Comparison of ENCODE assay signal across 11 cellular contexts in genomic region chr19:13598098-13598497, GRCh38.
DNase-seq lines count a peak whose midpoint lies in the region; ATAC-seq and TF ChIP-seq lines count a peak whose summit lies in the region.
"Had no signal": no experiment of that assay in that cellular context is flagged by ENCODE, and none has a peak within 500 bp of the region (broad histone marks: within the 10 kb centered on the region; RNA-seq: fewer than 3 reads in every experiment).

No MANE protein-coding gene starts in this region.

- H3K4me2 ChIP-seq in HCT116 (ENCODE audit: low read length) (0 out of 2 replicates have a peak overlapping the region, but pooled peaks have one; percentile 25), Loucy (ENCODE audit: low read depth, low read length, poor library complexity, severe bottlenecking) (peak overlapping the region; percentile 19)

- TF ChIP-seq POLR2A in HCT116 (IDR thresholded peaks at IDR 0.05; ENCODE audit: borderline replicate concordance, extremely low read depth, insufficient read depth, insufficient read length) = no peak
- no peak for TF ChIP-seq POLR2A in suprapubic skin (IDR thresholded peaks at IDR 0.05)

- DNase-seq in HCT116 (ENCODE audit: low read depth, low spot score) (no peak), WTC11 (ENCODE audit: low spot score) (no peak), suprapubic skin (ENCODE audit: low spot score in 2 of 2) (no peak), lower lobe of right lung (no peak)
- no peak for DNase-seq in stimulated activated naive B cell treated with anti-CD40 and anti-IgM and Interleukin-4, amounts not matched to agents 10 μg/mL and 1 μg/mL and 100 μg/mL, for 72 hours
- no peak for DNase-seq in central memory CD4-positive, alpha-beta T cell

- no peaks in the 10 kb centered on the region for H3K9me3 ChIP-seq in HCT116 (ENCODE audit: control insufficient read depth in 1 of 2, insufficient read depth in 1 of 2, low read depth in 1 of 2, low read length in 2 of 2)
- H3K9me3 ChIP-seq in Loucy (ENCODE audit: insufficient read depth, low read depth, low read length) = no peaks in the 10 kb centered on the region
- no peaks in the 10 kb centered on the region for H3K9me3 ChIP-seq in suprapubic skin
- H3K9me3 ChIP-seq in lower lobe of right lung = no peaks in the 10 kb centered on the region
- H3K9me3 ChIP-seq: BE2C, HAP-1 had no signal

- H3K9me3 Mint-ChIP-seq in WTC11 = no peaks in the 10 kb centered on the region
- H3K9me3 Mint-ChIP-seq in stimulated activated naive B cell treated with anti-CD40 and anti-IgM and Interleukin-4, amounts not matched to agents 10 μg/mL and 1 μg/mL and 100 μg/mL, for 72 hours = no peaks in the 10 kb centered on the region
- H3K9me3 Mint-ChIP-seq: CD4-positive, alpha-beta memory T cell had no signal

- no peaks in the 10 kb centered on the region for H3K36me3 Mint-ChIP-seq in WTC11
- H3K36me3 Mint-ChIP-seq in stimulated activated naive B cell treated with anti-CD40 and anti-IgM and Interleukin-4, amounts not matched to agents 10 μg/mL and 1 μg/mL and 100 μg/mL, for 72 hours = no peaks in the 10 kb centered on the region
- H3K36me3 Mint-ChIP-seq: CD4-positive, alpha-beta memory T cell had no signal

- H3K27me3 Mint-ChIP-seq in WTC11 (ENCODE audit: low read depth) = peaks cover 4% of the 10 kb centered on the region; the same call in 1 of the 2 replicates
- peaks cover 47 to 51% of the 10 kb centered on the region in 2 donors for H3K27me3 Mint-ChIP-seq in stimulated activated naive B cell treated with anti-CD40 and anti-IgM and Interleukin-4, amounts not matched to agents 10 μg/mL and 1 μg/mL and 100 μg/mL, for 72 hours

- H3K79me2 ChIP-seq in HCT116 (ENCODE audit: insufficient read depth, low read length) (no peaks in the 10 kb centered on the region), Loucy (ENCODE audit: insufficient read depth, low read length) (no peaks in the 10 kb centered on the region)

- H3K27me3 ChIP-seq in HCT116 (ENCODE audit: insufficient read depth, low read length) = 0 out of 2 replicates have a peak, but pooled peaks cover 4% of the 10 kb centered on the region
- H3K27me3 ChIP-seq in Loucy (ENCODE audit: insufficient read depth, low read length, poor library complexity, severe bottlenecking) = no peaks in the 10 kb centered on the region
- peaks cover 18% of the 10 kb centered on the region for H3K27me3 ChIP-seq in suprapubic skin
- H3K27me3 ChIP-seq in lower lobe of right lung (ENCODE audit: low read depth) = peaks cover 14% of the 10 kb centered on the region

- TF ChIP-seq EP300 in suprapubic skin (IDR thresholded peaks at IDR 0.05) = no peak

- TF ChIP-seq RAD21 in HCT116 (IDR thresholded peaks at IDR 0.05; ENCODE audit: low read depth) = no peak

- H3K4me1 Mint-ChIP-seq in WTC11 = peaks cover 5% of the 10 kb centered on the region; the same call in 1 of the 2 replicates
- H3K4me1 Mint-ChIP-seq in stimulated activated naive B cell treated with anti-CD40 and anti-IgM and Interleukin-4, amounts not matched to agents 10 μg/mL and 1 μg/mL and 100 μg/mL, for 72 hours = peaks cover 0 to 4% of the 10 kb centered on the region in 2 donors

- intact Hi-C loops in HCT116 (cut with micrococcal nuclease) = loop anchor here (5.0 to 10.0 kb wide), 2 partner anchors 174 to 623 kb away; partner anchors contain the start of gene C19orf53
- intact Hi-C loops in lower lobe of right lung (cut with DNase I) = no loop called here

- no peaks in the 10 kb centered on the region for H3K36me3 ChIP-seq in HCT116 (ENCODE audit: control insufficient read depth in 1 of 2, insufficient read depth in 2 of 2, low read length in 2 of 2)
- no peaks in the 10 kb centered on the region for H3K36me3 ChIP-seq in Loucy (ENCODE audit: insufficient read depth, low read length)
- H3K36me3 ChIP-seq in suprapubic skin = no peaks in the 10 kb centered on the region
- no peaks in the 10 kb centered on the region for H3K36me3 ChIP-seq in lower lobe of right lung
- H3K36me3 ChIP-seq: BE2C, HAP-1 had no signal

- H3K27ac ChIP-seq in HCT116 (ENCODE audit: low read depth, low read length) (no peak overlapping the region), suprapubic skin (no peak overlapping the region), lower lobe of right lung (no peak overlapping the region)
- H3K27ac ChIP-seq: C4-2B had no signal

- H2AFZ ChIP-seq in HCT116 (ENCODE audit: low read depth, low read length, poor library complexity, severe bottlenecking) = no peak overlapping the region
- 0 out of 2 replicates have a peak overlapping the region, but pooled peaks have one; percentile 46 for H2AFZ ChIP-seq in Loucy (ENCODE audit: low read length)

- CTCF ChIA-PET in HCT116 (lab: Charles Lee) = interaction anchor here (0.9 to 7.0 kb wide), 4 partner anchors 23 to 264 kb away, joined by 3 to 42 read pairs (median 10); no protein-coding TSS in a partner anchor
- CTCF ChIA-PET in WTC11 (lab: Charles Lee) = interaction anchor here (0.5 to 4.8 kb wide), 10 partner anchors 9 to 264 kb away, joined by 3 to 69 read pairs (median 4); a partner anchor contains a TSS

- H3K4me3 ChIP-seq in HCT116 (replicated peaks in 1 of 2; ENCODE audit: low read depth in 1 of 2, low read length in 2 of 2) (no peak overlapping the region), Loucy (ENCODE audit: low read length, poor library complexity, severe bottlenecking) (no peak overlapping the region), suprapubic skin (no peak overlapping the region), lower lobe of right lung (no peak overlapping the region)
- H3K4me3 ChIP-seq: HAP-1 had no signal

- RAD21 ChIA-PET in HCT116 (lab: Charles Lee; ENCODE audit: low non-redundant PET in 1 of 2, low total read pairs in 2 of 2, uncharacterized antibody in 2 of 2, unreplicated experiment in 2 of 2) = interaction anchor here (0.6 to 1.2 kb wide), 4 partner anchors 11 to 281 kb away, joined by 3 to 7 read pairs (median 3); no protein-coding TSS in a partner anchor

- no peak overlapping the region for H3K27ac Mint-ChIP-seq in WTC11
- peak overlapping the region; percentile 59 for H3K27ac Mint-ChIP-seq in stimulated activated naive B cell treated with anti-CD40 and anti-IgM and Interleukin-4, amounts not matched to agents 10 μg/mL and 1 μg/mL and 100 μg/mL, for 72 hours
- H3K27ac Mint-ChIP-seq: CD4-positive, alpha-beta memory T cell had no signal

- no TSS peak for BruUV-seq in HCT116 (replicated peaks; lab: Mats Ljungman, UMichigan)

- no peaks in the 10 kb centered on the region for H3F3A ChIP-seq in Loucy (ENCODE audit: low read depth)

- H4K20me1 ChIP-seq in HCT116 (ENCODE audit: insufficient read depth) (no peaks in the 10 kb centered on the region), Loucy (ENCODE audit: insufficient read depth, low read length, poor library complexity, severe bottlenecking) (no peaks in the 10 kb centered on the region)

- H3K4me3 Mint-ChIP-seq in WTC11 = no peak overlapping the region
- no peak overlapping the region for H3K4me3 Mint-ChIP-seq in stimulated activated naive B cell treated with anti-CD40 and anti-IgM and Interleukin-4, amounts not matched to agents 10 μg/mL and 1 μg/mL and 100 μg/mL, for 72 hours
- H3K4me3 Mint-ChIP-seq: CD4-positive, alpha-beta memory T cell had no signal

- no peaks in the 10 kb centered on the region for H3K9me2 ChIP-seq in HCT116 (ENCODE audit: insufficient read depth)
- no peaks in the 10 kb centered on the region for H3K9me2 ChIP-seq in Loucy (replicated peaks; ENCODE audit: low read depth, low read length)

- ATAC-seq in HCT116 = no peak
- ATAC-seq in WTC11 = no peak
- no peak for ATAC-seq in stimulated activated naive B cell treated with anti-CD40 and anti-IgM and Interleukin-4, amounts not matched to agents 10 μg/mL and 1 μg/mL and 100 μg/mL, for 72 hours (replicated peaks)
- no peak for ATAC-seq in lower lobe of right lung

- H3K4me1 ChIP-seq in HCT116 (ENCODE audit: control insufficient read depth in 1 of 2, insufficient read depth in 2 of 2, low read length in 2 of 2) = no peaks in the 10 kb centered on the region
- H3K4me1 ChIP-seq in Loucy (ENCODE audit: insufficient read depth, low read length, poor library complexity, severe bottlenecking) = no peaks in the 10 kb centered on the region
- no peaks in the 10 kb centered on the region for H3K4me1 ChIP-seq in suprapubic skin
- H3K4me1 ChIP-seq in lower lobe of right lung = no peaks in the 10 kb centered on the region
- H3K4me1 ChIP-seq: BE2C, HAP-1 had no signal

- TF ChIP-seq CTCF in HCT116 (IDR thresholded peaks at IDR 0.05 in 2 of 3, conservative IDR thresholded peaks at IDR 0.05 in 1 of 3; ENCODE audit: borderline replicate concordance in 1 of 3, insufficient read depth in 1 of 3, low read depth in 2 of 3, low read length in 2 of 3) (no peak), Loucy (conservative IDR thresholded peaks at IDR 0.05; ENCODE audit: low read length) (no peak), WTC11 (IDR thresholded peaks at IDR 0.05) (no peak), suprapubic skin (IDR thresholded peaks at IDR 0.05) (no peak), lower lobe of right lung (IDR thresholded peaks at IDR 0.05) (no peak)

- H3K9ac ChIP-seq in HCT116 (ENCODE audit: low read length) (no peak overlapping the region), Loucy (ENCODE audit: low read depth, low read length, poor library complexity, severe bottlenecking) (no peak overlapping the region)

- POLR2A ChIA-PET in HCT116 (lab: Charles Lee) (no interaction called here), WTC11 (lab: Charles Lee) (no interaction called here)

TF ChIP-seq in HCT116, 20 proteins besides CTCF, POLR2A, EP300 and RAD21:
- no peak for TF ChIP-seq SP1 (IDR thresholded peaks at IDR 0.05; ENCODE audit: low read depth)
- TF ChIP-seq MAX (IDR thresholded peaks at IDR 0.05) = no peak

TF ChIP-seq in WTC11, 78 proteins besides CTCF, POLR2A, EP300 and RAD21 (continues in another document):
- TF ChIP-seq, protein P1, sequence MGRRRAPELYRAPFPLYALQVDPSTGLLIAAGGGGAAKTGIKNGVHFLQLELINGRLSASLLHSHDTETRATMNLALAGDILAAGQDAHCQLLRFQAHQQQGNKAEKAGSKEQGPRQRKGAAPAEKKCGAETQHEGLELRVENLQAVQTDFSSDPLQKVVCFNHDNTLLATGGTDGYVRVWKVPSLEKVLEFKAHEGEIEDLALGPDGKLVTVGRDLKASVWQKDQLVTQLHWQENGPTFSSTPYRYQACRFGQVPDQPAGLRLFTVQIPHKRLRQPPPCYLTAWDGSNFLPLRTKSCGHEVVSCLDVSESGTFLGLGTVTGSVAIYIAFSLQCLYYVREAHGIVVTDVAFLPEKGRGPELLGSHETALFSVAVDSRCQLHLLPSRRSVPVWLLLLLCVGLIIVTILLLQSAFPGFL (CRISPR knock-in tag; IDR thresholded peaks at IDR 0.05; ENCODE audit: borderline replicate concordance) = no peak
